ENCODE assay signal across 8 cellular contexts in the genomic region with DNA sequence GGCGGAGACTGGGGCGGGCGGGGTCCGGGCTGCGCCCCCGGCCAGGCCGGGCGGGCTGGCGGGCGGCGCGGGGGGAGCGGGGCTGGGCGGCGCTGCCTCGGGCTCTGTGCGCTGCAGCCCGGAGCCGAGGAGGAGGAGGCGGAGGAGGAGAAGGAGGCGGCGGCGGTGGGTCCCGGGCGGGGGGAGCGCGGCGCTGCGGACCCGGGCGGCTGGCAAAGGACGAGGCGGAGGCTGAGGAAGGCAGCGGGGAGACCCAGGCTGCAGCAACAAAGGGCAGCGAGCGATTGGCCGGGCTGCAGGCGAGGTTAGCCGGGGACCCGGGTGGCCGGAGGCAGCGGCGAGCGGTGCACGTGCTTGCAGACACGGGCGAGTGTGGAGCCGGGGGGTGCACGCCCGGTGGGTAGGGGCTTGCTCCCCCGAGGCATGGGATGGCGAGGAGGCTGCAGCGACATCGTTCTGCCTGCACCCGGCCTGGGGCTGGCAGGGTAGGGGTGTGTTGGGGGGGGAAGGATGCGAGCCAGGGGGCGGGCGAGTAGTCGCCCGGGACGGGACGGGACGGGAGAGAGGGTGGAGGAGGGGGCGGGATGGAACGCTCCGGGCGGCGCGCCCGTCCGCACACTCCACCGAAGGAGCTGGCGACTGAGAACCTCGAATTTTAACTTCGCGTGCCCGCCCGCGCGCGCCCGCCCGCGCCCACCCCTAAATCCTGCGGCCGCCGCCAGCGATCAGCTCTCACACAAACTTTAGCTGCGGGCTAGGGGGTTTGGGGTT. TPM values are rescaled to one million over a fixed set of nuclear protein-coding genes. Genes with fewer than 3 reads are reported as not detected.
DNase-seq lines count a peak whose midpoint lies in the region; ATAC-seq and TF ChIP-seq lines count a peak whose summit lies in the region.

No MANE protein-coding gene starts in this region.

- H3K4me3 ChIP-seq in CD8-positive, alpha-beta T cell (ENCODE audit: low read depth, low read length), result peak overlapping the region; percentile 95
- H3K4me3 ChIP-seq in osteoblast (ENCODE audit: insufficient read depth, low read length), result peak overlapping the region; percentile 88

- H3K27me3 Mint-ChIP-seq in CD8-positive, alpha-beta T cell (ENCODE audit: low read depth), result no peaks in the 10 kb centered on the region

- H3K27me3 ChIP-seq in CD8-positive, alpha-beta T cell (ENCODE audit: insufficient read depth, low read length), result no peaks in the 10 kb centered on the region
- no peaks in the 10 kb centered on the region for H3K27me3 ChIP-seq in osteoblast (ENCODE audit: insufficient read depth, low read length)

- no peaks in the 10 kb centered on the region for H3K9me3 ChIP-seq in CD8-positive, alpha-beta T cell (ENCODE audit: low read length)
- no peaks in the 10 kb centered on the region for H3K9me3 ChIP-seq in osteoblast (ENCODE audit: low read depth, low read length)

- peaks cover 4% of the 10 kb centered on the region for H3K36me3 Mint-ChIP-seq in CD8-positive, alpha-beta T cell

- no peak for ATAC-seq in CD8-positive, alpha-beta T cell
- peak; percentile 2 for ATAC-seq in GM21515 (IDR thresholded peaks at IDR 0.05; ENCODE audit: unreplicated experiment)

- H2AFZ ChIP-seq in osteoblast (ENCODE audit: low read length), result peak overlapping the region; percentile 79

- no peaks in the 10 kb centered on the region for H3K36me3 ChIP-seq in CD8-positive, alpha-beta T cell (ENCODE audit: insufficient read depth, low read length)
- H3K36me3 ChIP-seq in osteoblast (ENCODE audit: insufficient read depth, low read length), result no peaks in the 10 kb centered on the region

- H3K27ac ChIP-seq in CD8-positive, alpha-beta T cell (ENCODE audit: low read depth, low read length), result peak overlapping the region; percentile 61
- no peak overlapping the region for H3K27ac ChIP-seq in osteoblast (ENCODE audit: low read depth, low read length)

- POLR2A ChIA-PET in CD8-positive, alpha-beta T cell (lab: Charles Lee), result interaction anchor here (0.9 to 3.1 kb wide), 9 partner anchors 9 to 675 kb away, joined by 3 to 10 read pairs (median 5); partner anchors contain the start of genes ADK and AP3M1

- peaks cover 40% of the 10 kb centered on the region for H3K4me1 ChIP-seq in CD8-positive, alpha-beta T cell (ENCODE audit: insufficient read depth, low read length)
- H3K4me1 ChIP-seq in osteoblast (ENCODE audit: insufficient read depth, low read length), result peaks cover 28% of the 10 kb centered on the region

- intact Hi-C loops in CD8-positive, alpha-beta T cell (cut with DNase I, micrococcal nuclease), result loop anchor here (1.0 to 10.0 kb wide), 16 partner anchors 71 to 1328 kb away; partner anchors contain the start of genes CAMK2G (in 2 of the 2), AP3M1 (in 1 of the 2), NDST2 (in 1 of the 2) and PPP3CB (in 1 of the 2)

- H3K9me3 Mint-ChIP-seq in CD8-positive, alpha-beta T cell, result no peaks in the 10 kb centered on the region

- H4K20me1 ChIP-seq in osteoblast (ENCODE audit: insufficient read depth, low read length), result peaks cover 20% of the 10 kb centered on the region

- H3K27ac Mint-ChIP-seq in CD8-positive, alpha-beta T cell, result peak overlapping the region; percentile 97

- peak overlapping the region; percentile 92 for H3K4me3 Mint-ChIP-seq in CD8-positive, alpha-beta T cell

- peaks cover 65% of the 10 kb centered on the region for H3K4me1 Mint-ChIP-seq in CD8-positive, alpha-beta T cell (ENCODE audit: low read depth)

- CTCF ChIA-PET in CD8-positive, alpha-beta T cell (lab: Charles Lee), result interaction anchor here (1.4 kb wide), 1 partner anchor 406 kb away, joined by 3 read pairs; no protein-coding TSS in a partner anchor

- peak; percentile 16 to 82 (median 56) for DNase-seq in CD8-positive, alpha-beta T cell
- DNase-seq in NCI-H460 (ENCODE audit: extremely low read depth, low read depth) (peak; percentile 22), activated gamma-delta T cell treated with Interleukin-2 at 50 U/mL for 16 hours (peak; percentile 56), glomerular visceral epithelial cell (ENCODE audit: extremely low spot score) (peak; percentile 54), osteoblast (ENCODE audit: insufficient read length, low spot score, missing footprints) (peak; percentile 85), DMS153 (lab: John Stamatoyannopoulos, UW) (no peak), dermis blood vessel endothelial cell (no peak)

- TF ChIP-seq CTCF in CD8-positive, alpha-beta T cell (IDR thresholded peaks at IDR 0.05), result no peak
- no peak for TF ChIP-seq CTCF in osteoblast (IDR thresholded peaks at IDR 0.05; ENCODE audit: extremely low read depth, low read depth, low read length)

- H3K4me2 ChIP-seq in osteoblast (ENCODE audit: insufficient read depth, low read length), result peak overlapping the region; percentile 89

- H3K79me2 ChIP-seq in osteoblast (ENCODE audit: insufficient read depth, low read length), result peaks cover 29% of the 10 kb centered on the region

RNA-seq across cellular contexts. Expression of gene KAT6B, which starts 0.8 kb away (rescaled TPM):
- total RNA-seq in CD8-positive, alpha-beta T cell, result 10 to 100 TPM; 73.0 to 74.7 TPM
- 9.1 and 9.8 TPM in 2 replicates for total RNA-seq in NCI-H460 (2014; rRNA removed; shearing (Covaris generic))
- polyA plus RNA-seq in NCI-H460 (2014; cell fraction: nucleus; rRNA removed), result 2.6 and 3.7 TPM in 2 replicates
- 24.6 and 30.9 TPM in 2 replicates for total RNA-seq in osteoblast
- 24.9 and 26.5 TPM in 2 replicates for total RNA-seq in dermis blood vessel endothelial cell

Comparison
In these comparisons a context has a peak if more than half of its experiments do, and no peak if none do; other contexts are left out.
1. DNase-seq: peak in CD8-positive, alpha-beta T cell (7 of 7), NCI-H460 (single experiment), activated gamma-delta T cell treated with Interleukin-2 at 50 U/mL for 16 hours (single experiment), glomerular visceral epithelial cell (single experiment) and osteoblast (single experiment); none in DMS153 (single experiment) and dermis blood vessel endothelial cell (single experiment).